In genomic region chr9:27768781-27769180, GRCh38 we compare ENCODE assay signal across 26 cellular contexts.
"Had no signal": no experiment of that assay in that cellular context is flagged by ENCODE, and none has a peak within 500 bp of the region (broad histone marks: within the 10 kb centered on the region; RNA-seq: fewer than 3 reads in every experiment).

No MANE protein-coding gene starts in this region.

- ATAC-seq: natural killer cell treated with Interleukin-12 subunit alpha and Interleukin-12 subunit beta and Interleukin-15 and Interleukin-18, amount 100 ng/mL, for 72 hours; pancreas; right cardiac atrium; sciatic nerve; stimulated activated naive B cell treated with anti-CD40 and anti-IgM and Interleukin-4, amounts not matched to agents 10 μg/mL and 1 μg/mL and 100 μg/mL, for 72 hours; stimulated activated naive CD8-positive, alpha-beta T cell treated with anti-CD3 and anti-CD28 coated beads, Interleukin-15, Interleukin-2, amounts not matched to agents 100 U/mL and 50 U/mL, for 24 hours had no signal

- H3K4me2 ChIP-seq: hepatocyte had no signal

- H3K36me3 ChIP-seq: left ventricle myocardium inferior, pancreas, prostate gland, stomach, thyroid gland, transverse colon, upper lobe of left lung had no signal

- H3K4me1 ChIP-seq: left ventricle myocardium inferior, pancreas, prostate gland, stomach, testis, thyroid gland, transverse colon, upper lobe of left lung had no signal

- H3K9me3 ChIP-seq: left ventricle myocardium inferior, pancreas, prostate gland, stomach, testis, thyroid gland, transverse colon, upper lobe of left lung had no signal

- H3K27me3 ChIP-seq: hepatocyte, pancreas, stomach, testis, thyroid gland, transverse colon, upper lobe of left lung had no signal

- H3K79me2 ChIP-seq: hepatocyte had no signal

- H3K27ac ChIP-seq: hepatocyte, left ventricle myocardium inferior, pancreas, prostate gland, skin epidermis, stomach, testis, thyroid gland, transverse colon, upper lobe of left lung had no signal

- H2AFZ ChIP-seq: hepatocyte had no signal

- H3K4me3 ChIP-seq: hepatocyte, left ventricle myocardium inferior, lung, pancreas, prostate gland, skin epidermis, stomach, testis, thyroid gland, transverse colon, upper lobe of left lung had no signal

- DNase-seq: islet precursor cell; left ventricle myocardium inferior; mesendoderm; naive B cell; nucleus accumbens; pancreas; posterior cingulate gyrus; retina; right cardiac atrium; stimulated activated CD4-positive, alpha-beta T cell treated with anti-CD3 and anti-CD28 coated beads, Interleukin-12 subunit alpha, Interleukin-12 subunit beta, amount 100 ng/mL, for 4 hours; stimulated activated CD4-positive, alpha-beta T cell treated with anti-CD3 and anti-CD28 coated beads, Interleukin-15, amount 100 ng/mL, for 24 hours; stimulated activated CD4-positive, alpha-beta T cell treated with anti-CD3 and anti-CD28 coated beads, Interleukin-2, amount 100 ng/mL, for 24 hours; stimulated activated CD4-positive, alpha-beta T cell treated with anti-CD3 and anti-CD28 coated beads, Interleukin-4, amount 100 ng/mL, for 1 hour; stimulated activated naive B cell treated with anti-CD40 and anti-IgM and Interleukin-4, amounts not matched to agents 10 μg/mL and 1 μg/mL and 100 μg/mL, for 72 hours; stimulated activated naive CD8-positive, alpha-beta T cell treated with anti-CD3 and anti-CD28 coated beads, Interleukin-15, Interleukin-2, amounts not matched to agents 100 U/mL and 50 U/mL, for 24 hours; stomach; testis; thyroid gland; transverse colon; upper lobe of left lung had no signal
